Comparison of ENCODE assay signal across 23 cellular contexts in genomic region chr15:48802257-48802656, GRCh38. TPM values are rescaled to one million over a fixed set of nuclear protein-coding genes. Genes with fewer than 3 reads are reported as not detected.
DNase-seq lines count a peak whose midpoint lies in the region; ATAC-seq and TF ChIP-seq lines count a peak whose summit lies in the region.
"Had no signal": no experiment of that assay in that cellular context is flagged by ENCODE, and none has a peak within 500 bp of the region (broad histone marks: within the 10 kb centered on the region; RNA-seq: fewer than 3 reads in every experiment).

No MANE protein-coding gene starts in this region.

- ATAC-seq in GM18520 (IDR thresholded peaks at IDR 0.05; ENCODE audit: unreplicated experiment): peak; percentile 49
- ATAC-seq in GM21786 (IDR thresholded peaks at IDR 0.05; ENCODE audit: unreplicated experiment): peak; percentile 49
- ATAC-seq in HG03432 (IDR thresholded peaks at IDR 0.05; ENCODE audit: unreplicated experiment): peak; percentile 48
- ATAC-seq: CD8-positive, alpha-beta T cell; effector memory CD8-positive, alpha-beta T cell; left colon; T-helper 17 cell had no signal

- peaks cover 3% of the 10 kb centered on the region for H3K36me3 Mint-ChIP-seq in osteocyte (ENCODE audit: unreplicated experiment)

- H3K4me3 Mint-ChIP-seq in osteocyte (ENCODE audit: unreplicated experiment): no peak overlapping the region
- H3K4me3 Mint-ChIP-seq: activated CD4-positive, alpha-beta T cell treated with anti-CD3 and anti-CD28 coated beads, Interleukin-2, amount 10 ng/mL, durations not matched to agents 24 days and 14 days; activated naive CD4-positive, alpha-beta T cell treated with anti-CD3 and anti-CD28 coated beads, Interleukin-2, amount 10 ng/mL, durations not matched to agents 7 days and 5 days; CD8-positive, alpha-beta T cell; effector memory CD8-positive, alpha-beta T cell; memory B cell; neural progenitor cell; T-helper 17 cell had no signal

- no peak for TF ChIP-seq CTCF in osteocyte (IDR thresholded peaks at IDR 0.05)

- H3K9me3 Mint-ChIP-seq in osteocyte (ENCODE audit: unreplicated experiment): no peaks in the 10 kb centered on the region
- H3K9me3 Mint-ChIP-seq: activated CD4-positive, alpha-beta T cell treated with anti-CD3 and anti-CD28 coated beads, Interleukin-2, amount 10 ng/mL, durations not matched to agents 24 days and 14 days; activated naive CD4-positive, alpha-beta T cell treated with anti-CD3 and anti-CD28 coated beads, Interleukin-2, amount 10 ng/mL, durations not matched to agents 7 days and 5 days; CD8-positive, alpha-beta T cell; effector memory CD8-positive, alpha-beta T cell; memory B cell; neural progenitor cell had no signal

- DNase-seq in osteocyte (ENCODE audit: extremely low spot score, unreplicated experiment): no peak
- no peak for DNase-seq in NCI-H187 treated with DMSO at 0.1 percent for 48 hours (lab: John Stamatoyannopoulos, UW)
- DNase-seq in DMS53 (lab: John Stamatoyannopoulos, UW): no peak
- DNase-seq in Ammon's horn (ENCODE audit: low spot score): no peak
- DNase-seq: activated CD4-positive, alpha-beta T cell treated with anti-CD3 and anti-CD28 coated beads, Interleukin-2, amount 10 ng/mL, durations not matched to agents 24 days and 14 days; activated naive CD4-positive, alpha-beta T cell treated with anti-CD3 and anti-CD28 coated beads, Interleukin-2, amount 10 ng/mL, durations not matched to agents 7 days and 5 days; activated T-cell treated with anti-CD3 and anti-CD28 coated beads, Interleukin-2, amount 50 U/mL, for 48 hours; CD8-positive, alpha-beta T cell; colonic mucosa; DMS 273 treated with DMSO at 0.1 percent for 48 hours; effector memory CD8-positive, alpha-beta T cell; GOT3; KBM-7; left colon; NCI-H146; sigmoid colon; T-helper 17 cell; transverse colon had no signal

- H3K4me1 Mint-ChIP-seq in osteocyte (ENCODE audit: unreplicated experiment): peaks cover 53% of the 10 kb centered on the region

- H3K27ac Mint-ChIP-seq in osteocyte (ENCODE audit: unreplicated experiment): peak overlapping the region; percentile 36
- H3K27ac Mint-ChIP-seq: activated CD4-positive, alpha-beta T cell treated with anti-CD3 and anti-CD28 coated beads, Interleukin-2, amount 10 ng/mL, durations not matched to agents 24 days and 14 days; activated naive CD4-positive, alpha-beta T cell treated with anti-CD3 and anti-CD28 coated beads, Interleukin-2, amount 10 ng/mL, durations not matched to agents 7 days and 5 days; CD8-positive, alpha-beta T cell; effector memory CD8-positive, alpha-beta T cell; memory B cell; neural progenitor cell; T-helper 17 cell had no signal

- no peaks in the 10 kb centered on the region for H3K27me3 Mint-ChIP-seq in osteocyte (ENCODE audit: unreplicated experiment)
- H3K27me3 Mint-ChIP-seq: activated CD4-positive, alpha-beta T cell treated with anti-CD3 and anti-CD28 coated beads, Interleukin-2, amount 10 ng/mL, durations not matched to agents 24 days and 14 days; activated naive CD4-positive, alpha-beta T cell treated with anti-CD3 and anti-CD28 coated beads, Interleukin-2, amount 10 ng/mL, durations not matched to agents 7 days and 5 days; effector memory CD8-positive, alpha-beta T cell; memory B cell; T-helper 17 cell had no signal

RNA-seq across cellular contexts. Expression of gene CEP152, which starts 8.6 kb away (rescaled TPM):
- 5.6 and 6.8 TPM in 2 replicates for total RNA-seq in osteocyte
